23 cellular contexts compared by ENCODE assay signal in genomic region chr1:205466612-205467236, GRCh38. TPM values are rescaled to one million over a fixed set of nuclear protein-coding genes. Genes with fewer than 3 reads are reported as not detected.
"Had no signal": no experiment of that assay in that cellular context is flagged by ENCODE, and none has a peak within 500 bp of the region (broad histone marks: within the 10 kb centered on the region; RNA-seq: fewer than 3 reads in every experiment).

No MANE protein-coding gene starts in this region.

- H3K27ac Mint-ChIP-seq: dendritic cell treated with granulocyte-macrophage colony-stimulating factor and Interleukin-4, amounts not matched to agents 40 ng/mL and 50 ng/mL, for 4 days; effector memory CD8-positive, alpha-beta T cell; naive B cell; stimulated activated naive B cell treated with anti-CD40 and anti-IgM and Interleukin-4, amounts not matched to agents 10 μg/mL and 1 μg/mL and 100 μg/mL, for 72 hours had no signal

- H3K4me1 ChIP-seq: esophagus muscularis mucosa, gastrocnemius medialis, sigmoid colon, thyroid gland, upper lobe of left lung, uterus had no signal

- H3K27me3 ChIP-seq: thyroid gland, upper lobe of left lung, uterus had no signal

- H3K4me1 Mint-ChIP-seq: central memory CD8-positive, alpha-beta T cell; immature natural killer cell; naive B cell; stimulated activated naive B cell treated with anti-CD40 and anti-IgM and Interleukin-4, amounts not matched to agents 10 μg/mL and 1 μg/mL and 100 μg/mL, for 72 hours had no signal

- H3K4me3 ChIP-seq: esophagus muscularis mucosa, gastrocnemius medialis, heart right ventricle, lung, sigmoid colon, skin epidermis, thyroid gland, upper lobe of left lung, uterus had no signal

- DNase-seq: effector memory CD8-positive, alpha-beta T cell; gastrocnemius medialis; heart right ventricle; immature natural killer cell; left cardiac atrium; left ventricle myocardium superior; mesenchymal stem cell; naive B cell; sigmoid colon; stimulated activated CD4-positive, alpha-beta T cell treated with anti-CD3 and anti-CD28 coated beads, Interleukin-2, amount 100 ng/mL, for 24 hours; stimulated activated CD4-positive, alpha-beta T cell treated with anti-CD3 and anti-CD28 coated beads, Interleukin-4, amount 100 ng/mL, for 4 hours; stimulated activated naive B cell treated with anti-CD40 and anti-IgM and Interleukin-4, amounts not matched to agents 10 μg/mL and 1 μg/mL and 100 μg/mL, for 72 hours; thyroid gland; upper lobe of left lung; uterus had no signal

- H3K36me3 Mint-ChIP-seq: immature natural killer cell; naive B cell; stimulated activated naive B cell treated with anti-CD40 and anti-IgM and Interleukin-4, amounts not matched to agents 10 μg/mL and 1 μg/mL and 100 μg/mL, for 72 hours had no signal

- H3K9me3 Mint-ChIP-seq: central memory CD8-positive, alpha-beta T cell; dendritic cell treated with granulocyte-macrophage colony-stimulating factor and Interleukin-4, amounts not matched to agents 40 ng/mL and 50 ng/mL, for 4 days; effector memory CD8-positive, alpha-beta T cell; stimulated activated naive B cell treated with anti-CD40 and anti-IgM and Interleukin-4, amounts not matched to agents 10 μg/mL and 1 μg/mL and 100 μg/mL, for 72 hours had no signal

- H3K9me3 ChIP-seq: esophagus muscularis mucosa, gastrocnemius medialis, heart right ventricle, sigmoid colon, thyroid gland, upper lobe of left lung, uterus had no signal

- H3K27ac ChIP-seq: epithelial cell of prostate, esophagus muscularis mucosa, gastrocnemius medialis, heart right ventricle, sigmoid colon, skin epidermis, thyroid gland, upper lobe of left lung, uterus had no signal

- H3K4me3 Mint-ChIP-seq: central memory CD8-positive, alpha-beta T cell; dendritic cell treated with granulocyte-macrophage colony-stimulating factor and Interleukin-4, amounts not matched to agents 40 ng/mL and 50 ng/mL, for 4 days; effector memory CD8-positive, alpha-beta T cell; immature natural killer cell; naive B cell; stimulated activated naive B cell treated with anti-CD40 and anti-IgM and Interleukin-4, amounts not matched to agents 10 μg/mL and 1 μg/mL and 100 μg/mL, for 72 hours had no signal

- ATAC-seq: effector memory CD8-positive, alpha-beta T cell; gastrocnemius medialis; heart right ventricle; left cardiac atrium; stimulated activated naive B cell treated with anti-CD40 and anti-IgM and Interleukin-4, amounts not matched to agents 10 μg/mL and 1 μg/mL and 100 μg/mL, for 72 hours had no signal

- H3K36me3 ChIP-seq: esophagus muscularis mucosa, gastrocnemius medialis, heart right ventricle, sigmoid colon, thyroid gland, upper lobe of left lung, uterus had no signal

RNA-seq across cellular contexts. Expression of gene BLACAT1, which starts 10.9 kb away (rescaled TPM):
- total RNA-seq: esophagus muscularis mucosa, fibroblast of villous mesenchyme, gastrocnemius medialis, left ventricle myocardium superior, pulmonary artery endothelial cell had no signal
- polyA plus RNA-seq: heart right ventricle, immature natural killer cell had no signal

RNA-seq across cellular contexts. Expression of gene CDK18, which starts 37.7 kb away (rescaled TPM):
- total RNA-seq: pulmonary artery endothelial cell had no signal

RNA-seq across cellular contexts. Expression of gene LEMD1, which starts 44.9 kb away (rescaled TPM):
- total RNA-seq: esophagus muscularis mucosa, fibroblast of villous mesenchyme, gastrocnemius medialis, heart right ventricle, left cardiac atrium, left ventricle myocardium superior, pulmonary artery endothelial cell, sigmoid colon had no signal
- polyA plus RNA-seq: heart right ventricle, immature natural killer cell had no signal
